Comparison of ENCODE assay signal across 1 cellular context in the genomic region with DNA sequence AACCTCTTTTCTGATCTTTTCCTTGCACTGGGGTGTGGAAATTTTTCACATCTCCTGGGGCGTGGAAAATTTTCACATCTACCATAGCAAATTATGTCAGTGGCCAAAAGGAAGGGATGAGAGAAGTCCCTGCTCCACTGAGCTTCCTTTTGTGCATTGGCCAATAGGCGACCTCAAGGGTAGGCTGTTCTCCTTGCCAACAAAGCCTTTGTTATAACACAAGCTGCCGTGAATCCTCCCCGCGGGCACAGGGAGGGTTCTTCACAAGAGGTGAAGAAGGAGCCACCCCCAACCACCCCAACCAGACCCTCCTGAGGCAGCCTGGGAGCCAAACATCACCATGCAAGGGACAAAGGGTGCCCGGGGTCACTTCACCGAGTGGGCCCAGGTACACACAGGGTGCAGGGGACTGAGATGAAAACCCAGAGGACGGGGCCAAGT.
TF ChIP-seq lines count a peak whose summit lies in the region.

No MANE protein-coding gene starts in this region.

TF ChIP-seq in SK-N-SH treated with all-trans-retinoic acid at 6 μM for 48 hours, 23 proteins besides CTCF, POLR2A, EP300 and RAD21 (continued from another document):
- TF ChIP-seq CSDC2 (CRISPR knock-in tag; IDR thresholded peaks at IDR 0.05) (no peak), SNAI2 (CRISPR knock-in tag; IDR thresholded peaks at IDR 0.05) (no peak), ZC3H10 (CRISPR knock-in tag; IDR thresholded peaks at IDR 0.05) (no peak)
- TF ChIP-seq, protein P1, sequence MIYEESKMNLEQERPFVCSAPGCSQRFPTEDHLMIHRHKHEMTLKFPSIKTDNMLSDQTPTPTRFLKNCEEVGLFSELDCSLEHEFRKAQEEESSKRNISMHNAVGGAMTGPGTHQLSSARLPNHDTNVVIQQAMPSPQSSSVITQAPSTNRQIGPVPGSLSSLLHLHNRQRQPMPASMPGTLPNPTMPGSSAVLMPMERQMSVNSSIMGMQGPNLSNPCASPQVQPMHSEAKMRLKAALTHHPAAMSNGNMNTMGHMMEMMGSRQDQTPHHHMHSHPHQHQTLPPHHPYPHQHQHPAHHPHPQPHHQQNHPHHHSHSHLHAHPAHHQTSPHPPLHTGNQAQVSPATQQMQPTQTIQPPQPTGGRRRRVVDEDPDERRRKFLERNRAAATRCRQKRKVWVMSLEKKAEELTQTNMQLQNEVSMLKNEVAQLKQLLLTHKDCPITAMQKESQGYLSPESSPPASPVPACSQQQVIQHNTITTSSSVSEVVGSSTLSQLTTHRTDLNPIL (CRISPR knock-in tag; IDR thresholded peaks at IDR 0.05; ENCODE audit: low read depth), result no peak
